In the genomic region with DNA sequence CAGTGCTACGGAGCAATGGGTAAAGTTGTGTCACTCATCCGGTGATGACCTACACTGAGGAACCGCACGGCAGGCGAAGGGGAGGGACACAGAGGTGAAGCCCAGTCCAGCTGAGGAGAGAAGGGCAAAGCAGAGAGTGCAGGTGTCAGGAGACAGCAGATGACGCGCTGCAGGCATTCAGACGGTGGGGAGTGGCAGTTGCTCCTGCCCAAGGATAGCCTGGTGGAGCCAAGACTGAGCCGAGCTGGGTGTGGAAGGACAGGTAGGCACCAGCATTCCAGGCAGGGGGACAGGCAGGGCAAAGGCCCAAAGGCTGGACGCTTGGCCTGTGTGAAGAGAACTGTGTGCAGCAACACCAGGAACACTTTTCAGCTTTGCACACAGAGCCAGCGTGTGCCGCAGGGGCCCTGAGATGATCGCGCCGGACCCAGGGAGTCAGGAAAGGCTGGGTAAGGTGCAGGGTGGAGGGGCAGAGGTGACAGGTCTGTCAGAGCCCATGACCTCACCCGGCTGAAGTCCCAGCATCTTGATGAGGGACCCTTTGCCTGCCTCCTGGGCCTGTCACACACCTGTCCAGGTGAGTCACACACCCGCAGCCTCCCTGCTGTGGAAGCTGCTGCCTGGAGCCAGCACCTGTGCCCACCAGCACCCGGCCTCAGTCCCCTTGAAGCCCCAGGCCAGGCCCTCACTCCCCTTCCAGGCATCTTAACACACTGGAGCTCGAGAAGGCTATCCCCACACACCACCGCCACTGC, we compare ENCODE assay signal across 23 cellular contexts. TPM values are rescaled to one million over a fixed set of nuclear protein-coding genes. Genes with fewer than 3 reads are reported as not detected.
DNase-seq lines count a peak whose midpoint lies in the region; ATAC-seq and TF ChIP-seq lines count a peak whose summit lies in the region.
"Had no signal": no experiment of that assay in that cellular context is flagged by ENCODE, and none has a peak within 500 bp of the region (broad histone marks: within the 10 kb centered on the region; RNA-seq: fewer than 3 reads in every experiment).

No MANE protein-coding gene starts in this region.

- H3K79me2 ChIP-seq in PC-9 (ENCODE audit: low read depth), result no peaks in the 10 kb centered on the region

- TF ChIP-seq CTCF in PC-9 (conservative IDR thresholded peaks at IDR 0.05) (no peak), foreskin keratinocyte (conservative IDR thresholded peaks at IDR 0.05) (no peak)

- H3K27me3 Mint-ChIP-seq in stimulated activated naive CD8-positive, alpha-beta T cell treated with anti-CD3 and anti-CD28 coated beads, Interleukin-15, amount 100 ng/mL, for 72 hours, result peaks cover 29% of the 10 kb centered on the region

- peak overlapping the region; percentile 32; the same call in 1 of the 2 replicates for H3K4me2 ChIP-seq in PC-9

- H3K27ac Mint-ChIP-seq in stimulated activated naive CD8-positive, alpha-beta T cell treated with anti-CD3 and anti-CD28 coated beads, Interleukin-15, amount 100 ng/mL, for 72 hours, result peak overlapping the region in 1 of 2 donors; percentile 84
- H3K27ac Mint-ChIP-seq: T-cell had no signal

- CTCF ChIA-PET in PC-9 (lab: Charles Lee), result no interaction called here

- no peak overlapping the region for H2AFZ ChIP-seq in PC-9

- BruUV-seq in PC-9 (replicated peaks; lab: Mats Ljungman, UMichigan), result no TSS peak

- no peak overlapping the region for H3K4me3 Mint-ChIP-seq in stimulated activated naive CD8-positive, alpha-beta T cell treated with anti-CD3 and anti-CD28 coated beads, Interleukin-15, amount 100 ng/mL, for 72 hours
- H3K4me3 Mint-ChIP-seq: T-cell had no signal

- H3F3A ChIP-seq in PC-9 (ENCODE audit: insufficient read depth, low read depth), result peaks cover 9% of the 10 kb centered on the region; the same call in 1 of the 2 replicates

- no peaks in the 10 kb centered on the region for H3K9me2 ChIP-seq in PC-9 (ENCODE audit: insufficient read depth)

- no peaks in the 10 kb centered on the region for H3K36me3 ChIP-seq in PC-9 (ENCODE audit: low read depth)

- no peaks in the 10 kb centered on the region for H3K9me3 ChIP-seq in PC-9 (ENCODE audit: insufficient read depth, low read depth)

- POLR2A ChIA-PET in PC-9 (lab: Charles Lee; ENCODE audit: unreplicated experiment), result interaction anchor here (0.6 kb wide), 1 partner anchor 670 kb away, joined by 11 read pairs; no protein-coding TSS in a partner anchor

- no peak for DNase-seq in stimulated activated naive CD8-positive, alpha-beta T cell treated with anti-CD3 and anti-CD28 coated beads, Interleukin-15, amount 100 ng/mL, for 72 hours
- no peak for DNase-seq in stimulated activated naive CD8-positive, alpha-beta T cell treated with anti-CD3 and anti-CD28 coated beads, Interleukin-15, Interleukin-2, amounts not matched to agents 100 U/mL and 50 U/mL, for 24 hours
- peak; percentile 60 to 75 for DNase-seq in PC-9
- DNase-seq in foreskin keratinocyte, result no peak
- DNase-seq in KG1 (lab: John Stamatoyannopoulos, UW), result no peak
- no peak for DNase-seq in NCI-H446 treated with DMSO at 0.1 percent for 48 hours (lab: John Stamatoyannopoulos, UW)
- DNase-seq: DMS 273 treated with DMSO at 0.1 percent for 48 hours, DND-41, H7, KBM-7, MM.1S, NCI-H1048, NCI-H1436, NCI-H1930, NCI-H446, NCI-H526, SHP77, T-cell had no signal

- no peaks in the 10 kb centered on the region for H3K9me3 Mint-ChIP-seq in stimulated activated naive CD8-positive, alpha-beta T cell treated with anti-CD3 and anti-CD28 coated beads, Interleukin-15, amount 100 ng/mL, for 72 hours
- H3K9me3 Mint-ChIP-seq: T-cell had no signal

- intact Hi-C loops in PC-9 (cut with micrococcal nuclease; ENCODE audit: unreplicated experiment), result loop anchor here (5.0 kb wide), 2 partner anchors 123 to 262 kb away; no protein-coding TSS in a partner anchor

- H3K4me3 ChIP-seq in PC-9, result no peak overlapping the region

- no peaks in the 10 kb centered on the region for H3K4me1 Mint-ChIP-seq in stimulated activated naive CD8-positive, alpha-beta T cell treated with anti-CD3 and anti-CD28 coated beads, Interleukin-15, amount 100 ng/mL, for 72 hours
- H3K4me1 Mint-ChIP-seq: T-cell had no signal

- no peaks in the 10 kb centered on the region for H4K20me1 ChIP-seq in PC-9 (ENCODE audit: insufficient read depth)

- H3K27me3 ChIP-seq in PC-9 (ENCODE audit: insufficient read depth, low read depth) (no peaks in the 10 kb centered on the region), foreskin keratinocyte (peaks cover 50% of the 10 kb centered on the region)

- H3K4me1 ChIP-seq in PC-9 (replicated peaks; ENCODE audit: insufficient read depth), result peaks cover 28% of the 10 kb centered on the region
- H3K4me1 ChIP-seq in foreskin keratinocyte, result no peaks in the 10 kb centered on the region

- no peak overlapping the region for H3K27ac ChIP-seq in PC-9
- no peak overlapping the region for H3K27ac ChIP-seq in foreskin keratinocyte
- H3K27ac ChIP-seq: RWPE1 had no signal

- peak; percentile 6 for ATAC-seq in stimulated activated naive CD8-positive, alpha-beta T cell treated with anti-CD3 and anti-CD28 coated beads, Interleukin-15, amount 100 ng/mL, for 72 hours
- ATAC-seq in stimulated activated naive CD8-positive, alpha-beta T cell treated with anti-CD3 and anti-CD28 coated beads, Interleukin-15, Interleukin-2, amounts not matched to agents 100 U/mL and 50 U/mL, for 24 hours, result no peak
- ATAC-seq in foreskin keratinocyte (peak; percentile 22), HG02938 (IDR thresholded peaks at IDR 0.05; ENCODE audit: unreplicated experiment) (no peak), HG02981 (IDR thresholded peaks at IDR 0.05; ENCODE audit: unreplicated experiment) (no peak)
- ATAC-seq: T-cell had no signal

RNA-seq across cellular contexts. Expression of a gene that starts 48.4 kb away (rescaled TPM):
- total RNA-seq in PC-9 (2021), result not detected in 2 replicates
- not detected in 2 replicates for total RNA-seq in foreskin keratinocyte
- 0.02 TPM in 1 of 2 replicates, not detected in the other for polyA plus RNA-seq in foreskin keratinocyte
- total RNA-seq: A172, SK-MEL-5, T-cell had no signal

Comparison
In these comparisons a context has a peak if more than half of its experiments do, and no peak if none do; other contexts are left out.
1. ATAC-seq: peak in stimulated activated naive CD8-positive, alpha-beta T cell treated with anti-CD3 and anti-CD28 coated beads, Interleukin-15, amount 100 ng/mL, for 72 hours (single experiment) and foreskin keratinocyte (single experiment); none in stimulated activated naive CD8-positive, alpha-beta T cell treated with anti-CD3 and anti-CD28 coated beads, Interleukin-15, Interleukin-2, amounts not matched to agents 100 U/mL and 50 U/mL, for 24 hours (single experiment), HG02938 (single experiment) and HG02981 (single experiment).
2. DNase-seq: peak in PC-9 (2 of 2); none in stimulated activated naive CD8-positive, alpha-beta T cell treated with anti-CD3 and anti-CD28 coated beads, Interleukin-15, amount 100 ng/mL, for 72 hours (0 of 2), stimulated activated naive CD8-positive, alpha-beta T cell treated with anti-CD3 and anti-CD28 coated beads, Interleukin-15, Interleukin-2, amounts not matched to agents 100 U/mL and 50 U/mL, for 24 hours (single experiment), foreskin keratinocyte (0 of 2), KG1 (single experiment) and NCI-H446 treated with DMSO at 0.1 percent for 48 hours (single experiment).